Comparison of ENCODE assay signal across 8 cellular contexts in the genomic region with DNA sequence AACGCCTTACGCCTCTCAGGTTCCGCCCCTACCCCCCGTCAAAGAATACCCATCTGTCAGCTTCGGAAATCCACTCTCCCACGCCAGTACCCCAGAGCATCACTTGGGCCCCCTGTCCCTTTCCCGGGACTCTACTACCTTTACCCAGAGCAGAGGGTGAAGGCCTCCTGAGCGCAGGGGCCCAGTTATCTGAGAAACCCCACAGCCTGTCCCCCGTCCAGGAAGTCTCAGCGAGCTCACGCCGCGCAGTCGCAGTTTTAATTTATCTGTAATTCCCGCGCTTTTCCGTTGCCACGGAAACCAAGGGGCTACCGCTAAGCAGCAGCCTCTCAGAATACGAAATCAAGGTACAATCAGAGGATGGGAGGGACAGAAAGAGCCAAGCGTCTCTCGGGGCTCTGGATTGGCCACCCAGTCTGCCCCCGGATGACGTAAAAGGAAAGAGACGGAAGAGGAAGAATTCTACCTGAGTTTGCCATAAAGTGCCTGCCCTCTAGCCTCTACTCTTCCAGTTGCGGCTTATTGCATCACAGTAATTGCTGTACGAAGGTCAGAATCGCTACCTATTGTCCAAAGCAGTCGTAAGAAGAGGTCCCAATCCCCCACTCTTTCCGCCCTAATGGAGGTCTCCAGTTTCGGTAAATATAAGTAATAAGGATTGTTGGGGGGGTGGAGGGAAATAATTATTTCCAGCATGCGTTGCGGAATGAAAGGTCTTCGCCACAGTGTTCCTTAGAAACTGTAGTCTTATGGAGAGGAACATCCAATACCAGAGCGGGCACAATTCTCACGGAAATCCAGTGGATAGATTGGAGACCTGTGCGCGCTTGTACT. TPM values are rescaled to one million over a fixed set of nuclear protein-coding genes. Genes with fewer than 3 reads are reported as not detected.
DNase-seq lines count a peak whose midpoint lies in the region; ATAC-seq, FAIRE-seq and TF ChIP-seq lines count a peak whose summit lies in the region.

TSS of gene BRCA1 (minus strand) at position 232 of the 834 bp plus-strand sequence. CDS start 1,268 bp downstream, outside the sequence.

- no peaks in the 10 kb centered on the region for H3K9me3 ChIP-seq in prostate gland

- H3K27me3 Mint-ChIP-seq in T-helper 1 cell treated with Interleukin-12 subunit alpha and Interleukin-12 subunit beta and Interleukin-4 antibody, amounts not matched to agents 30 μg/mL and 1 μg/mL, for 36 hours (ENCODE audit: low read depth), result no peaks in the 10 kb centered on the region

- peaks cover 13% of the 10 kb centered on the region for H3K36me3 Mint-ChIP-seq in T-helper 1 cell treated with Interleukin-12 subunit alpha and Interleukin-12 subunit beta and Interleukin-4 antibody, amounts not matched to agents 30 μg/mL and 1 μg/mL, for 36 hours (ENCODE audit: low read depth)

- no peaks in the 10 kb centered on the region for H3K4me1 ChIP-seq in prostate gland (replicated peaks)

- peak within 1 kb of the TSS; percentile 97 for H3K27ac Mint-ChIP-seq in T-helper 1 cell treated with Interleukin-12 subunit alpha and Interleukin-12 subunit beta and Interleukin-4 antibody, amounts not matched to agents 30 μg/mL and 1 μg/mL, for 36 hours

- WGBS in prostate gland, result 2% methylated on average over 38 of the region's 38 CpGs

- in situ Hi-C loops in GM13977 (cut with MboI; ENCODE audit: low pct_unique_long_range_greater_than_20kb, low sequenced_read_pairs, unreplicated experiment), result no loop called here

- H3K27ac ChIP-seq in prostate gland, result peak within 1 kb of the TSS; percentile 33 to 59

- peak; percentile 62 for TF ChIP-seq POLR2A in prostate gland (IDR thresholded peaks at IDR 0.05)

- peak within 1 kb of the TSS; percentile 98 for H3K4me3 Mint-ChIP-seq in T-helper 1 cell treated with Interleukin-12 subunit alpha and Interleukin-12 subunit beta and Interleukin-4 antibody, amounts not matched to agents 30 μg/mL and 1 μg/mL, for 36 hours

- peaks cover 19% of the 10 kb centered on the region for H3K4me1 Mint-ChIP-seq in T-helper 1 cell treated with Interleukin-12 subunit alpha and Interleukin-12 subunit beta and Interleukin-4 antibody, amounts not matched to agents 30 μg/mL and 1 μg/mL, for 36 hours (ENCODE audit: low read depth)

- no peaks in the 10 kb centered on the region for H3K36me3 ChIP-seq in prostate gland

- no peaks in the 10 kb centered on the region for H3K27me3 ChIP-seq in prostate gland (replicated peaks; ENCODE audit: insufficient read depth)

- intact Hi-C loops in left ventricle myocardium superior (cut with micrococcal nuclease), result no loop called here
- intact Hi-C loops in prostate gland (cut with DNase I), result loop anchor here (1.0 to 5.0 kb wide), 2 partner anchors 46 to 103 kb away; partner anchors contain the start of genes NBR1 and VAT1

- DNase-seq in GM13977 (ENCODE audit: low spot score) (peak; percentile 99), NCI-H1694 (lab: John Stamatoyannopoulos, UW) (peak; percentile 99), amygdala (lab: John Stamatoyannopoulos, UW) (peak in 55 of 56 donors; percentile 16 to 95 (median 80)), left ventricle myocardium superior (peak; percentile 89), prostate gland (ENCODE audit: low spot score) (peak; percentile 96), urothelium cell line (ENCODE audit: low spot score) (peak; percentile 99)

- H3K4me3 ChIP-seq in prostate gland, result peak within 1 kb of the TSS; percentile 44 to 60

- peak; percentile 90 for ATAC-seq in HG02884 (IDR thresholded peaks at IDR 0.05; ENCODE audit: unreplicated experiment)
- ATAC-seq in left ventricle myocardium superior, result peak; percentile 99

- no peak for TF ChIP-seq CTCF in GM13977 (IDR thresholded peaks at IDR 0.05; ENCODE audit: extremely low read depth, insufficient read depth, missing control alignments)
- TF ChIP-seq CTCF in prostate gland (IDR thresholded peaks at IDR 0.05), result peak in 1 of 4 experiments; percentile 14

- FAIRE-seq in urothelium cell line (lab: Jason Lieb, UNC), result peak; percentile 5

- H3K9me3 Mint-ChIP-seq in T-helper 1 cell treated with Interleukin-12 subunit alpha and Interleukin-12 subunit beta and Interleukin-4 antibody, amounts not matched to agents 30 μg/mL and 1 μg/mL, for 36 hours, result no peaks in the 10 kb centered on the region

RNA-seq across cellular contexts. Expression of gene BRCA1, which starts in this region (rescaled TPM):
- 6.8 TPM for total RNA-seq in left ventricle myocardium superior
- total RNA-seq in prostate gland, result 10 to 100 TPM in 1 of 2 donors, 1 to 10 TPM in 1; 9.1 to 12.8 TPM

Comparison
In these comparisons a context has a peak if more than half of its experiments do, and no peak if none do; other contexts are left out.
1. Peak in every context shown above with its lines: DNase-seq, ATAC-seq, H3K4me3 ChIP-seq and H3K27ac ChIP-seq.